Comparison of ENCODE assay signal across 8 cellular contexts in genomic region chr14:39267592-39268112, GRCh38. TPM values are rescaled to one million over a fixed set of nuclear protein-coding genes. Genes with fewer than 3 reads are reported as not detected.
A peak's percentile ranks its signal among the peaks of the same experiment; 100 is the strongest.
DNase-seq lines count a peak whose midpoint lies in the region; ATAC-seq and TF ChIP-seq lines count a peak whose summit lies in the region.

No MANE protein-coding gene starts in this region.

- H3K9me3 ChIP-seq in HUES64 (ENCODE audit: insufficient read depth, low read depth, low read length), result peaks cover 18% of the 10 kb centered on the region

- CTCF ChIA-PET in activated B cell treated with CpG ODN at 0.5 μM for 24 hours (lab: Charles Lee), result interaction anchor here (1.2 kb wide), 1 partner anchor 164 kb away, joined by 3 read pairs; the partner anchor contains the start of gene FBXO33

- WGBS in HUES64, result 4% methylated on average over 18 of the region's 18 CpGs

- H3K9me3 Mint-ChIP-seq in activated B cell treated with CpG ODN at 0.5 μM for 24 hours, result no peaks in the 10 kb centered on the region

- peaks cover 4% of the 10 kb centered on the region; the same call in 1 of the 2 replicates for H3K27me3 ChIP-seq in HUES64 (ENCODE audit: insufficient read depth, low read length)
- no peaks in the 10 kb centered on the region for H3K27me3 ChIP-seq in foreskin keratinocyte

- H3K27ac Mint-ChIP-seq in activated B cell treated with CpG ODN at 0.5 μM for 24 hours, result peak overlapping the region; percentile 99

- H3K36me3 ChIP-seq in HUES64 (ENCODE audit: insufficient read depth, low read length), result no peaks in the 10 kb centered on the region

- ATAC-seq in activated B cell treated with CpG ODN at 0.5 μM for 24 hours (ENCODE audit: low read depth), result peak; percentile 1
- ATAC-seq in foreskin keratinocyte, result peak; percentile 22

- H3K36me3 Mint-ChIP-seq in activated B cell treated with CpG ODN at 0.5 μM for 24 hours (ENCODE audit: low read depth), result peaks cover 20% of the 10 kb centered on the region

- peak overlapping the region; percentile 82 for H3K4me3 ChIP-seq in HUES64 (ENCODE audit: low read length)

- peak; percentile 4 for DNase-seq in GM19238 (ENCODE audit: insufficient read length, low spot score)
- DNase-seq in activated B cell treated with CpG ODN at 0.5 μM for 24 hours, result no peak
- DNase-seq in foreskin keratinocyte, result peak in 1 of 2 donors; percentile 54
- DNase-seq in putamen (ENCODE audit: low spot score), result peak; percentile 18
- no peak for DNase-seq in GM13977 (ENCODE audit: low spot score)
- DNase-seq in NCI-H1436 (lab: John Stamatoyannopoulos, UW), result no peak

- peak overlapping the region; percentile 96 for H3K4me3 Mint-ChIP-seq in activated B cell treated with CpG ODN at 0.5 μM for 24 hours

- TF ChIP-seq CTCF in C4-2B (conservative IDR thresholded peaks at IDR 0.05) (no peak), activated B cell treated with CpG ODN at 0.5 μM for 24 hours (IDR thresholded peaks at IDR 0.05) (no peak), foreskin keratinocyte (conservative IDR thresholded peaks at IDR 0.05) (no peak), GM13977 (IDR thresholded peaks at IDR 0.05; ENCODE audit: extremely low read depth, insufficient read depth, missing control alignments) (no peak)

- H3K4me1 ChIP-seq in HUES64 (ENCODE audit: insufficient read depth, low read length), result peaks cover 10% of the 10 kb centered on the region; the same call in 1 of the 2 replicates
- peaks cover 14% of the 10 kb centered on the region for H3K4me1 ChIP-seq in foreskin keratinocyte

- H3K27ac ChIP-seq in C4-2B (peak overlapping the region; percentile 95), HUES64 (ENCODE audit: low read depth, low read length) (peak overlapping the region; percentile 88; the same call in 1 of the 2 replicates), foreskin keratinocyte (peak overlapping the region; percentile 95)

- peak overlapping the region; percentile 96 for H3K9ac ChIP-seq in HUES64 (ENCODE audit: low read depth, low read length)

- POLR2A ChIA-PET in activated B cell treated with CpG ODN at 0.5 μM for 24 hours (lab: Charles Lee), result interaction anchor here (1.0 to 5.2 kb wide), 13 partner anchors 10 to 206 kb away, joined by 3 to 87 read pairs (median 4); partner anchors contain the start of genes FBXO33, GEMIN2, PNN and SEC23A

- intact Hi-C loops in activated B cell treated with CpG ODN at 0.5 μM for 24 hours (cut with micrococcal nuclease), result loop anchor here (1.0 to 2.0 kb wide), 4 partner anchors 37 to 165 kb away; partner anchors contain the start of genes FBXO33, PNN and TRAPPC6B

- H3K4me1 Mint-ChIP-seq in activated B cell treated with CpG ODN at 0.5 μM for 24 hours, result peaks cover 56% of the 10 kb centered on the region

- in situ Hi-C loops in GM13977 (cut with MboI; ENCODE audit: low pct_unique_long_range_greater_than_20kb, low sequenced_read_pairs, unreplicated experiment), result no loop called here

- H3K27me3 Mint-ChIP-seq in activated B cell treated with CpG ODN at 0.5 μM for 24 hours, result no peaks in the 10 kb centered on the region

RNA-seq across cellular contexts. Expression of gene MIA2, which starts 33.9 kb away (rescaled TPM):
- 10.5 TPM for polyA plus RNA-seq in HUES64 (2013, experiment 1 of 2)
- 13.5 TPM for polyA plus RNA-seq in HUES64 (2013, experiment 2 of 2)
- total RNA-seq in activated B cell treated with CpG ODN at 0.5 μM for 24 hours (22.6 and 27.1 TPM in 2 replicates), foreskin keratinocyte (15.4 and 17.5 TPM in 2 replicates)
- 13.0 and 14.4 TPM in 2 replicates for polyA plus RNA-seq in foreskin keratinocyte

Comparison
In these comparisons a context has a peak if more than half of its experiments do, and no peak if none do; other contexts are left out.
1. DNase-seq: peak in GM19238 (single experiment) and putamen (single experiment); none in activated B cell treated with CpG ODN at 0.5 μM for 24 hours (single experiment), GM13977 (single experiment) and NCI-H1436 (single experiment).
2. Peak in every context shown above with its lines, with median percentiles within 50 percentile points of each other: H3K27ac ChIP-seq.